ENCODE assay signal across 11 cellular contexts in genomic region chr11:133952199-133953190, GRCh38. TPM values are rescaled to one million over a fixed set of nuclear protein-coding genes. Genes with fewer than 3 reads are reported as not detected.
DNase-seq lines count a peak whose midpoint lies in the region; TF ChIP-seq lines count a peak whose summit lies in the region.
"Had no signal": no experiment of that assay in that cellular context is flagged by ENCODE, and none has a peak within 500 bp of the region (broad histone marks: within the 10 kb centered on the region; RNA-seq: fewer than 3 reads in every experiment).

No MANE protein-coding gene starts in this region.

- H3K36me3 ChIP-seq in muscle layer of colon (ENCODE audit: insufficient read depth, low read length) (peaks cover 3% of the 10 kb centered on the region), thyroid gland (no peaks in the 10 kb centered on the region), ovary (no peaks in the 10 kb centered on the region)

- peaks cover 10% of the 10 kb centered on the region for H3K27me3 Mint-ChIP-seq in activated naive CD4-positive, alpha-beta T cell treated with anti-CD3 and anti-CD28 coated beads, Interleukin-2, amount 10 ng/mL, durations not matched to agents 7 days and 5 days

- intact Hi-C loops in thyroid gland (cut with DNase I) (no loop called here), ovary (cut with DNase I) (loop anchor here in 1 of 4 donors (10.0 kb wide), 1 partner anchor 82 kb away; no protein-coding TSS in a partner anchor)

- 55 to 76% methylated on average over 6 to 10 of the region's 10 CpGs for WGBS in thyroid gland, 2 donors
- WGBS in ovary, 3 donors: 60 to 72% (median 68%) methylated on average over 10 of the region's 10 CpGs

- peak overlapping the region; percentile 85 for H3K27ac Mint-ChIP-seq in activated naive CD4-positive, alpha-beta T cell treated with anti-CD3 and anti-CD28 coated beads, Interleukin-2, amount 10 ng/mL, durations not matched to agents 7 days and 5 days

- peak; percentile 47 for DNase-seq in activated naive CD4-positive, alpha-beta T cell treated with anti-CD3 and anti-CD28 coated beads, Interleukin-2, amount 10 ng/mL, durations not matched to agents 7 days and 5 days
- DNase-seq in activated naive CD4-positive, alpha-beta T cell treated with anti-CD3 and anti-CD28 coated beads, Interleukin-2, amount 50 U/mL, for 16 hours: no peak
- peak in 1 of 61 donors; percentile 12 for DNase-seq in caudate nucleus (lab: John Stamatoyannopoulos, UW)
- DNase-seq in thyroid gland: no peak
- no peak for DNase-seq in ovary
- DNase-seq in mesenteric fat pad (ENCODE audit: low spot score): no peak
- no peak for DNase-seq in stimulated activated CD4-positive, alpha-beta T cell treated with anti-CD3 and anti-CD28 coated beads, Interleukin-1b, Interleukin-23, amount 100 ng/mL, for 48 hours
- DNase-seq: activated CD8-positive, alpha-beta memory T cell treated with anti-CD3 and anti-CD28 coated beads, Interleukin-2, amount 10 ng/mL, durations not matched to agents 7 days and 5 days; amniotic stem cell; KG1 had no signal

- H3K9me3 ChIP-seq in muscle layer of colon (ENCODE audit: low read length) (no peaks in the 10 kb centered on the region), thyroid gland (no peaks in the 10 kb centered on the region), ovary (no peaks in the 10 kb centered on the region)

- CTCF ChIA-PET in activated naive CD4-positive, alpha-beta T cell treated with anti-CD3 and anti-CD28 coated beads, Interleukin-2, amount 10 ng/mL, durations not matched to agents 7 days and 5 days (lab: Charles Lee): no interaction called here

- peaks cover 38% of the 10 kb centered on the region for H3K36me3 Mint-ChIP-seq in activated naive CD4-positive, alpha-beta T cell treated with anti-CD3 and anti-CD28 coated beads, Interleukin-2, amount 10 ng/mL, durations not matched to agents 7 days and 5 days

- H3K4me3 Mint-ChIP-seq in activated naive CD4-positive, alpha-beta T cell treated with anti-CD3 and anti-CD28 coated beads, Interleukin-2, amount 10 ng/mL, durations not matched to agents 7 days and 5 days: peak overlapping the region; percentile 92

- no peak for TF ChIP-seq POLR2A in thyroid gland (IDR thresholded peaks at IDR 0.05)
- TF ChIP-seq POLR2A in ovary (IDR thresholded peaks at IDR 0.05): no peak

- H3K27ac ChIP-seq in caudate nucleus (ENCODE audit: low read depth, low read length) (peak overlapping the region; percentile 67), muscle layer of colon (ENCODE audit: low read depth, low read length) (peak overlapping the region; percentile 92), thyroid gland (peak overlapping the region; percentile 76 to 88 (median 83)), ovary (no peak overlapping the region)

- H3K27me3 ChIP-seq in muscle layer of colon (ENCODE audit: control insufficient read depth in 1 of 2, insufficient read depth in 2 of 2, low read length in 2 of 2) (no peaks in the 10 kb centered on the region), thyroid gland (no peaks in the 10 kb centered on the region), ovary (no peaks in the 10 kb centered on the region)

- H3K4me1 ChIP-seq in muscle layer of colon (ENCODE audit: insufficient read depth, low read length) (peaks cover 74% of the 10 kb centered on the region), thyroid gland (peaks cover 6 to 54% of the 10 kb centered on the region in 2 donors), ovary (ENCODE audit: insufficient read depth) (no peaks in the 10 kb centered on the region)

- peak overlapping the region; percentile 6 for H3K9ac ChIP-seq in muscle layer of colon (ENCODE audit: low read length)

- no peak for TF ChIP-seq CTCF in thyroid gland (IDR thresholded peaks at IDR 0.05)
- TF ChIP-seq CTCF in ovary (IDR thresholded peaks at IDR 0.05): no peak

- H3K9me3 Mint-ChIP-seq in activated naive CD4-positive, alpha-beta T cell treated with anti-CD3 and anti-CD28 coated beads, Interleukin-2, amount 10 ng/mL, durations not matched to agents 7 days and 5 days: no peaks in the 10 kb centered on the region

- H3K4me1 Mint-ChIP-seq in activated naive CD4-positive, alpha-beta T cell treated with anti-CD3 and anti-CD28 coated beads, Interleukin-2, amount 10 ng/mL, durations not matched to agents 7 days and 5 days: peaks cover 85% of the 10 kb centered on the region

- H3K4me3 ChIP-seq in muscle layer of colon (ENCODE audit: low read depth in 1 of 2, low read length in 2 of 2): peak overlapping the region in 1 of 2 donors; percentile 40
- H3K4me3 ChIP-seq in thyroid gland (replicated peaks in 1 of 3): no peak overlapping the region
- no peak overlapping the region for H3K4me3 ChIP-seq in ovary

- no peak for TF ChIP-seq EP300 in ovary (IDR thresholded peaks at IDR 0.05)

RNA-seq across cellular contexts. Expression of gene IGSF9B, which starts 4.3 kb away (rescaled TPM):
- total RNA-seq in thyroid gland (10 to 100 TPM in 3 of 4 donors, 1 to 10 TPM in 1; 9.7 to 36.5 (median 13.8) TPM), ovary (10 to 100 TPM in 2 of 7 donors, 1 to 10 TPM in 4, under 1 TPM in 1; 0.48 to 15.4 (median 8.8) TPM), mesenteric fat pad (3.0 TPM)
- 1 to 10 TPM; 1.7 to 4.2 TPM for polyA plus RNA-seq in ovary

Comparison
In these comparisons a context has a peak if more than half of its experiments do, and no peak if none do; other contexts are left out.
1. H3K27ac ChIP-seq: peak in caudate nucleus (single experiment), muscle layer of colon (single experiment) and thyroid gland (3 of 3); none in ovary (0 of 2).